Comparison of ENCODE assay signal across 9 cellular contexts in the genomic region with DNA sequence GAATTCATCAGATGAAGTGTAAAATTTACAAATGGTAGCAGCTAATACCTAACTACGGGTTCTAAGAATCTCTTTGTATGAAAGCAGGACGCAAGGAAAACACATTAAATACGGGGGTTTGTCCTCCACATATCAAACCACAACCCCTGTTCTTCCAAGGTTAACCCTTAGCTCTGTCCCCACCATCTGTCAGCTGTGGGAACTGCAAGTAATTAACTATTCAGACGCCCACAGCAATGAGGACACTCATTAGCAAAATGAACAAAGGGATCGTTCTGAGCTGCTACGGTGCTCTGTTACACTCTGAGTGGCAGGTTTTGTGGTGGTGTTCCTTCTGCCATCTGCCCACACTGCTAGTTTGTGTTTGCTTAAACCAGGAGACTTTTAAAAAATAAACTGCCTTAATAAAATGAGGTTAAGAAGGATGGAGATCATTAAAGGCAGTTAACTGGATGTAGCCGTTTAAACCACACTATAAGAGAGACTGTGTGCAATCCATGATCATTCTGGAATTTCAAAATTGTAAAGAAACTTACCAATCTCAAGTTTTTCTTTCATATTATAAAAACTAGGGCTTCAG. TPM values are rescaled to one million over a fixed set of nuclear protein-coding genes. Genes with fewer than 3 reads are reported as not detected.
DNase-seq lines count a peak whose midpoint lies in the region; ATAC-seq and TF ChIP-seq lines count a peak whose summit lies in the region.
"Had no signal": no experiment of that assay in that cellular context is flagged by ENCODE, and none has a peak within 500 bp of the region (broad histone marks: within the 10 kb centered on the region; RNA-seq: fewer than 3 reads in every experiment).

No MANE protein-coding gene starts in this region.

- DNase-seq in BE2C: peak; percentile 45
- peak; percentile 26 for DNase-seq in NCI-H1694 (lab: John Stamatoyannopoulos, UW)
- DNase-seq in activated T-cell treated with anti-CD3 and anti-CD28 coated beads for 48 hours (ENCODE audit: low read depth): peak; percentile 21
- peak; percentile 68 for DNase-seq in iPS-NIHi7 (ENCODE audit: extremely low spot score)
- peak; percentile 46 for DNase-seq in stimulated activated naive CD8-positive, alpha-beta T cell treated with anti-CD3 and anti-CD28 coated beads, Interleukin-15, Interleukin-2, amounts not matched to agents 100 U/mL and 50 U/mL, for 24 hours
- no peak for DNase-seq in left ventricle myocardium superior

- peak; percentile 78 for TF ChIP-seq CTCF in BE2C (IDR thresholded peaks at IDR 0.05; ENCODE audit: low read depth, low read length)

- no peak overlapping the region for H3K4me3 ChIP-seq in BE2C (ENCODE audit: low read depth, low read length)

- no peaks in the 10 kb centered on the region for H3K9me3 ChIP-seq in BE2C

- peak; percentile 91 for ATAC-seq in GM18517 (IDR thresholded peaks at IDR 0.05; ENCODE audit: unreplicated experiment)
- ATAC-seq in HG02885 (IDR thresholded peaks at IDR 0.05; ENCODE audit: poor library complexity, unreplicated experiment): peak; percentile 98
- peak; percentile 65 for ATAC-seq in stimulated activated naive CD8-positive, alpha-beta T cell treated with anti-CD3 and anti-CD28 coated beads, Interleukin-15, Interleukin-2, amounts not matched to agents 100 U/mL and 50 U/mL, for 24 hours
- ATAC-seq in left ventricle myocardium superior: no peak

- intact Hi-C loops in left ventricle myocardium superior (cut with micrococcal nuclease): no loop called here

- no peaks in the 10 kb centered on the region for H3K36me3 ChIP-seq in BE2C

- H3K27me3 ChIP-seq in BE2C: peaks cover 8% of the 10 kb centered on the region

- H3K4me1 ChIP-seq in BE2C: no peaks in the 10 kb centered on the region

RNA-seq across cellular contexts. Expression of a gene that starts 51.4 kb away (rescaled TPM):
- not detected for polyA plus RNA-seq in BE2C (2012; ENCODE audit: insufficient read depth, insufficient read length, low read depth)
- total RNA-seq in left ventricle myocardium superior: 0.62 TPM
- polyA plus RNA-seq: IgD-negative memory B cell had no signal
